In the genomic region with DNA sequence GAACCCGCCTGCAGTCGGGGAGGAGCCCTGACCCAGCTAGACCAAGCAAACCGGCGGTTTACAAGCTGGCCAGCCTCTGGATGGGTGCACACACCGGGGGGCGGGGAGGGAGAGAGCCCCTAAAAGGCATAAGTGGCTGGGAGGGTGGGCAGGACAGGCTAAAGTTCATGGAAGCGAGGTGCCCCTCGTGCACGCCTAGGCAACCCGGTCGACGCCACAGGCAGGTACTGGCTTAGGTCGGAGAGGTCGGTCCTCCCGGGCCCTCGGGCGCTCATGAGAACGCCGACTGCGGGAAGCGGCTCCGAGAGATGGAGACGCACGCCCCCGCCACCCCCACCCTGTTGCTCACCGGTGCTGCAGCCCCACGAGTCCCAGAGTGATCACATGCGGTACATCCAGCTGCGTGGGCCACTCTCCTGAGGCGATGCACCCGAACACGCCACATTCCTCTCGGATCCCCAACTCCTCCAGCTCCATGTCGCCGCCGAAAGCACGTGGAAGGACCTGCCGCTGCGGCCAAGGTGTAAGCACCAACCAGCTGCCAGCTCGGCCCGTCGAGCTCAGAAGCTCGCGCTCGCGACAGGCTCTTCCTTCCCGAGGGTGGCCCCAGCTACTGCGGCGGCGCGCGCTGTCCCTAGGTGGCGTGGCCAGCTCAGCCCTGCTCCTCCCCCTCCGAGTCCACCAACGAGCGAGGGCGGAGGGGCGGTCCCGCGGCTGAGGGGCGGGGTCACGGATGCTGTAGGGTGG, we compare ENCODE assay signal across 8 cellular contexts. TPM values are rescaled to one million over a fixed set of nuclear protein-coding genes. Genes with fewer than 3 reads are reported as not detected.
DNase-seq lines count a peak whose midpoint lies in the region; ATAC-seq and TF ChIP-seq lines count a peak whose summit lies in the region.

A gene (minus strand): TSS at position 615 of the 747 bp plus-strand sequence. CDS start 138 bp downstream, at position 477.

- H3K4me3 Mint-ChIP-seq in naive B cell: peak within 1 kb of the TSS; percentile 85 to 95 (median 94)

- no peak for TF ChIP-seq EP300 in esophagus muscularis mucosa (IDR thresholded peaks at IDR 0.05)

- TF ChIP-seq POLR2A in esophagus muscularis mucosa (IDR thresholded peaks at IDR 0.05; ENCODE audit: low read depth): peak; percentile 20

- no peaks in the 10 kb centered on the region for H3K9me3 ChIP-seq in esophagus muscularis mucosa

- no peaks in the 10 kb centered on the region for H3K27me3 Mint-ChIP-seq in naive B cell

- peak within 1 kb of the TSS; percentile 48 for H2AFZ ChIP-seq in KMS-11 (ENCODE audit: low read depth)

- peaks cover 90% of the 10 kb centered on the region for H3K79me2 ChIP-seq in KMS-11 (ENCODE audit: insufficient read depth, low read depth)

- peak within 1 kb of the TSS; percentile 92 for H3K27ac ChIP-seq in KMS-11
- peak within 1 kb of the TSS; percentile 92 to 98 (median 96) for H3K27ac ChIP-seq in esophagus muscularis mucosa (replicated peaks in 1 of 4)

- peaks cover 41% of the 10 kb centered on the region for H3K4me1 ChIP-seq in KMS-11 (ENCODE audit: low read depth, poor library complexity, severe bottlenecking)
- peaks cover 4 to 29% (median 23%) of the 10 kb centered on the region in 4 donors for H3K4me1 ChIP-seq in esophagus muscularis mucosa

- intact Hi-C loops in esophagus muscularis mucosa (cut with DNase I): loop anchor here (5.0 kb wide), 1 partner anchor 48 kb away; a partner anchor contains a TSS

- peak within 1 kb of the TSS; percentile 79 for H3K4me2 ChIP-seq in KMS-11

- ATAC-seq in GM21717 (IDR thresholded peaks at IDR 0.05; ENCODE audit: unreplicated experiment): peak; percentile 75
- ATAC-seq in naive B cell (ENCODE audit: low read depth in 2 of 2): peak; percentile 75 to 76

- H3K4me3 ChIP-seq in KMS-11 (IDR thresholded peaks at IDR 0.05; ENCODE audit: insufficient read depth, low read depth, low read length) (peak within 1 kb of the TSS; percentile 54), esophagus muscularis mucosa (peak within 1 kb of the TSS; percentile 69 to 84 (median 74))

- H3K9ac ChIP-seq in KMS-11: peak within 1 kb of the TSS; percentile 94

- whole genome bisulfite sequencing in esophagus muscularis mucosa: 2% methylated on average over 14 of the region's 62 CpGs

- H3K36me3 ChIP-seq in KMS-11 (ENCODE audit: insufficient read depth) (peaks cover 4% of the 10 kb centered on the region; the same call in 1 of the 2 replicates), esophagus muscularis mucosa (no peaks in the 10 kb centered on the region)

- peaks cover 42% of the 10 kb centered on the region for H4K20me1 ChIP-seq in KMS-11 (ENCODE audit: insufficient read depth)

- H3K27ac Mint-ChIP-seq in naive B cell: peak within 1 kb of the TSS; percentile 85 to 99 (median 96)

- no peaks in the 10 kb centered on the region for H3K9me3 Mint-ChIP-seq in naive B cell

- no peaks in the 10 kb centered on the region for H3K36me3 Mint-ChIP-seq in naive B cell

- TF ChIP-seq CTCF in KMS-11 (conservative IDR thresholded peaks at IDR 0.05; ENCODE audit: low read depth, low read length) (peak; percentile 28), esophagus muscularis mucosa (IDR thresholded peaks at IDR 0.05) (peak in 2 of 3 experiments; percentile 24 to 37)

- H3K4me1 Mint-ChIP-seq in naive B cell: peaks cover 29 to 36% (median 36%) of the 10 kb centered on the region in 3 donors

- no peaks in the 10 kb centered on the region for H3K27me3 ChIP-seq in KMS-11 (ENCODE audit: insufficient read depth, low read depth)
- H3K27me3 ChIP-seq in esophagus muscularis mucosa: no peaks in the 10 kb centered on the region

- DNase-seq in DMS79 (lab: John Stamatoyannopoulos, UW) (peak; percentile 92), RKO (ENCODE audit: low spot score) (peak; percentile 98), activated T-helper 1 cell treated with Interleukin-2 at 50 U/mL for 16 hours (ENCODE audit: low read depth) (peak; percentile 97), esophagus muscularis mucosa (ENCODE audit: extremely low spot score) (peak; percentile 98), naive B cell (peak; percentile 99)
- peak in 5 of 6 experiments; percentile 97 to 99 (median 98) for DNase-seq in stimulated activated naive CD4-positive, alpha-beta T cell (lab: John Stamatoyannopoulos, UW)

RNA-seq across cellular contexts. Expression of the gene that starts here (rescaled TPM):
- total RNA-seq in esophagus muscularis mucosa: 1 to 10 TPM; 1.7 to 5.1 (median 3.0) TPM
- polyA plus RNA-seq in naive B cell (ENCODE audit: low read depth in 6 of 6): 10 to 100 TPM in 3 of 6 donors, 1 to 10 TPM in 3; 7.3 to 13.4 (median 11.5) TPM

Comparison
In these comparisons a context has a peak if more than half of its experiments do, and no peak if none do; other contexts are left out.
1. Peak in every context shown above with its lines: DNase-seq, ATAC-seq, H3K4me3 ChIP-seq and H3K27ac ChIP-seq.